ENCODE assay signal across 18 cellular contexts in the genomic region with DNA sequence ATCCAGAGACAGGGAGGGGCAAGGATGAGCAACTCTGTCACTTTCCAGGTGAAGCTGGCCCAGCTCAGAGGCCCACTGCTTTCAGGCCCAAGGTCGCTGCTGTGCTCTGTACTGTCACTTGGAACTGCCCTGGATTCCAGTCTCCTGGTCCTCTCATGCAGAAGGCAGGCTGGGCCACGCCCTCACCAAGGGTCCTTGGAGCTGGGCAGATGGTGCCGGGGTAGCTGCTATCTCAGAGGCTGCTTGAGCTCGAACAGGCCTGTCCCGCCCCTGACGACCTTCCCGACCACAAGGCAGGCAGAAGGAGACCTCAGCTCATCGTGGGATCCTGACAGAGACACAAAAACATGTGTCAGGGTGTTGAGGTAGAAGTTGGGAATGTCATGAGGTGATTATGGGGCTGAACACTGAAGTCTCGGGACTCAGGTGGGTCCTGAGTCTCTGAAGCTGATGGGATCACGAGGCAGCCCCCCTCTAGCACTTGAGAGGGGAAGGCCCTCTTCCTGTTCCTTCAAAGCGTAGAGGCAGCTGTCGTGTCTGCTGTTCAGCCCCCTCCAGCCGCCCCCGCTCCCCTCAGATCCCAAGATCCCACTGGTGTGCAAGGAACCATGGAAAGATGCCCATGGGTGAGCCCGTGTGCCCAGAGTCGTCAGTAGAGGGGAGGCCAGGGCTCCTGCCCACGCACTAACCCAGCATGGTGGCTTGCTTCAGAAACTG.
DNase-seq lines count a peak whose midpoint lies in the region; ATAC-seq and TF ChIP-seq lines count a peak whose summit lies in the region.
"Had no signal": no experiment of that assay in that cellular context is flagged by ENCODE, and none has a peak within 500 bp of the region (broad histone marks: within the 10 kb centered on the region; RNA-seq: fewer than 3 reads in every experiment).

No MANE protein-coding gene starts in this region.

- intact Hi-C loops in dendritic cell treated with granulocyte-macrophage colony-stimulating factor and Interleukin-4, amounts not matched to agents 40 ng/mL and 50 ng/mL, for 4 days (cut with micrococcal nuclease): loop anchor here (5.0 kb wide), 1 partner anchor 35 kb away; no protein-coding TSS in a partner anchor
- intact Hi-C loops in posterior vena cava (cut with DNase I) (no loop called here), uterus (cut with DNase I; ENCODE audit: low total_unique reads) (no loop called here)

- peak overlapping the region; percentile 55 to 67 for H3K27ac ChIP-seq in uterus
- H3K27ac ChIP-seq: body of pancreas, GM23248, ovary had no signal

- TF ChIP-seq CTCF in uterus (IDR thresholded peaks at IDR 0.05): no peak

- peak overlapping the region; percentile 16 for H3K27ac Mint-ChIP-seq in activated naive CD8-positive, alpha-beta T cell treated with anti-CD3 and anti-CD28 coated beads, Interleukin-2, amount 10 ng/mL, durations not matched to agents 7 days and 5 days
- no peak overlapping the region for H3K27ac Mint-ChIP-seq in activated naive CD8-positive, alpha-beta T cell treated with anti-CD3 and anti-CD28 coated beads for 36 hours
- peak overlapping the region; percentile 23 for H3K27ac Mint-ChIP-seq in dendritic cell treated with granulocyte-macrophage colony-stimulating factor and Interleukin-4, amounts not matched to agents 40 ng/mL and 50 ng/mL, for 4 days

- H3K4me3 Mint-ChIP-seq in activated naive CD8-positive, alpha-beta T cell treated with anti-CD3 and anti-CD28 coated beads, Interleukin-2, amount 10 ng/mL, durations not matched to agents 7 days and 5 days: no peak overlapping the region
- no peak overlapping the region for H3K4me3 Mint-ChIP-seq in activated naive CD8-positive, alpha-beta T cell treated with anti-CD3 and anti-CD28 coated beads for 36 hours
- H3K4me3 Mint-ChIP-seq in dendritic cell treated with granulocyte-macrophage colony-stimulating factor and Interleukin-4, amounts not matched to agents 40 ng/mL and 50 ng/mL, for 4 days: no peak overlapping the region

- H3K9me3 Mint-ChIP-seq in activated naive CD8-positive, alpha-beta T cell treated with anti-CD3 and anti-CD28 coated beads, Interleukin-2, amount 10 ng/mL, durations not matched to agents 7 days and 5 days: no peaks in the 10 kb centered on the region
- no peaks in the 10 kb centered on the region for H3K9me3 Mint-ChIP-seq in activated naive CD8-positive, alpha-beta T cell treated with anti-CD3 and anti-CD28 coated beads for 36 hours
- no peaks in the 10 kb centered on the region for H3K9me3 Mint-ChIP-seq in dendritic cell treated with granulocyte-macrophage colony-stimulating factor and Interleukin-4, amounts not matched to agents 40 ng/mL and 50 ng/mL, for 4 days

- H3K4me1 ChIP-seq in uterus: no peaks in the 10 kb centered on the region
- H3K4me1 ChIP-seq: body of pancreas had no signal

- no peak overlapping the region for H3K4me3 ChIP-seq in uterus
- H3K4me3 ChIP-seq: body of pancreas, gastroesophageal sphincter, GM23248, ovary had no signal

- H3K27me3 Mint-ChIP-seq in activated naive CD8-positive, alpha-beta T cell treated with anti-CD3 and anti-CD28 coated beads, Interleukin-2, amount 10 ng/mL, durations not matched to agents 7 days and 5 days: no peaks in the 10 kb centered on the region
- H3K27me3 Mint-ChIP-seq in activated naive CD8-positive, alpha-beta T cell treated with anti-CD3 and anti-CD28 coated beads for 36 hours: no peaks in the 10 kb centered on the region
- no peaks in the 10 kb centered on the region for H3K27me3 Mint-ChIP-seq in dendritic cell treated with granulocyte-macrophage colony-stimulating factor and Interleukin-4, amounts not matched to agents 40 ng/mL and 50 ng/mL, for 4 days

- H3K4me1 Mint-ChIP-seq in activated naive CD8-positive, alpha-beta T cell treated with anti-CD3 and anti-CD28 coated beads, Interleukin-2, amount 10 ng/mL, durations not matched to agents 7 days and 5 days: peaks cover 6% of the 10 kb centered on the region
- peaks cover 8% of the 10 kb centered on the region for H3K4me1 Mint-ChIP-seq in activated naive CD8-positive, alpha-beta T cell treated with anti-CD3 and anti-CD28 coated beads for 36 hours
- peaks cover 39% of the 10 kb centered on the region for H3K4me1 Mint-ChIP-seq in dendritic cell treated with granulocyte-macrophage colony-stimulating factor and Interleukin-4, amounts not matched to agents 40 ng/mL and 50 ng/mL, for 4 days (ENCODE audit: low read depth)

- DNase-seq in activated naive CD8-positive, alpha-beta T cell treated with anti-CD3 and anti-CD28 coated beads, Interleukin-2, amount 10 ng/mL, durations not matched to agents 7 days and 5 days: no peak
- DNase-seq in activated naive CD8-positive, alpha-beta T cell treated with anti-CD3 and anti-CD28 coated beads for 36 hours: no peak
- DNase-seq in posterior vena cava (ENCODE audit: low spot score): peak; percentile 68
- DNase-seq in uterus: no peak
- DNase-seq in COR-L47 (lab: John Stamatoyannopoulos, UW): no peak
- no peak for DNase-seq in HuH-7.5 (ENCODE audit: low spot score)
- DNase-seq: DMS53; GM23248; NCI-H82; SK-N-SH; small intestine; stimulated activated CD4-positive, alpha-beta T cell treated with anti-CD3 and anti-CD28 coated beads, Interleukin-4, amount 100 ng/mL, for 24 hours; T1000 had no signal

- H3K36me3 ChIP-seq in uterus: no peaks in the 10 kb centered on the region
- H3K36me3 ChIP-seq: ovary had no signal

- H3K36me3 Mint-ChIP-seq in activated naive CD8-positive, alpha-beta T cell treated with anti-CD3 and anti-CD28 coated beads, Interleukin-2, amount 10 ng/mL, durations not matched to agents 7 days and 5 days: peaks cover 28% of the 10 kb centered on the region
- H3K36me3 Mint-ChIP-seq in activated naive CD8-positive, alpha-beta T cell treated with anti-CD3 and anti-CD28 coated beads for 36 hours: peaks cover 30% of the 10 kb centered on the region
- peaks cover 84% of the 10 kb centered on the region for H3K36me3 Mint-ChIP-seq in dendritic cell treated with granulocyte-macrophage colony-stimulating factor and Interleukin-4, amounts not matched to agents 40 ng/mL and 50 ng/mL, for 4 days (ENCODE audit: low read depth)

- H3K27me3 ChIP-seq in uterus: no peaks in the 10 kb centered on the region
- H3K27me3 ChIP-seq: body of pancreas, gastroesophageal sphincter, ovary had no signal

- POLR2A ChIA-PET in activated naive CD8-positive, alpha-beta T cell treated with anti-CD3 and anti-CD28 coated beads, Interleukin-2, amount 10 ng/mL, durations not matched to agents 7 days and 5 days (lab: Charles Lee): interaction anchor here (0.6 to 0.8 kb wide), 2 partner anchors 9 to 125 kb away, joined by 3 to 4 read pairs; no protein-coding TSS in a partner anchor

- H3K9me3 ChIP-seq in uterus: no peaks in the 10 kb centered on the region
- H3K9me3 ChIP-seq: body of pancreas, gastroesophageal sphincter, ovary, SK-N-SH had no signal

- ATAC-seq in activated naive CD8-positive, alpha-beta T cell treated with anti-CD3 and anti-CD28 coated beads, Interleukin-2, amount 10 ng/mL, durations not matched to agents 7 days and 5 days (ENCODE audit: low read depth): no peak
- no peak for ATAC-seq in GM21515 (IDR thresholded peaks at IDR 0.05; ENCODE audit: unreplicated experiment)
- ATAC-seq: body of pancreas, gastroesophageal sphincter had no signal

- TF ChIP-seq POLR2A in uterus (IDR thresholded peaks at IDR 0.05): no peak
